35 cellular contexts compared by ENCODE assay signal in genomic region chr1:241840164-241840563, GRCh38.
"Had no signal": no experiment of that assay in that cellular context is flagged by ENCODE, and none has a peak within 500 bp of the region (broad histone marks: within the 10 kb centered on the region; RNA-seq: fewer than 3 reads in every experiment).

No MANE protein-coding gene starts in this region.

- H3K9me3 Mint-ChIP-seq: activated B cell treated with CpG ODN at 0.5 μM for 24 hours; activated CD8-positive, alpha-beta T cell treated with anti-CD3 and anti-CD28 coated beads for 36 hours; activated naive CD4-positive, alpha-beta T cell treated with anti-CD3 and anti-CD28 coated beads for 36 hours; activated naive CD4-positive, alpha-beta T cell treated with anti-CD3 and anti-CD28 coated beads, Interleukin-2, amount 50 U/mL, for 24 hours; activated naive CD8-positive, alpha-beta T cell treated with anti-CD3 and anti-CD28 coated beads for 36 hours; activated naive CD8-positive, alpha-beta T cell treated with anti-CD3 and anti-CD28 coated beads, Interleukin-2, amount 50 U/mL, for 24 hours; activated T-helper 1 cell treated with anti-CD3 and anti-CD28 coated beads, Interleukin-12 subunit alpha, Interleukin-12 subunit beta, Interleukin-2, Interleukin-4 antibody, amounts not matched to agents 30 ng/mL and 10 ng/mL and 1 ng/mL, durations not matched to agents 14 hours and 24 hours and 36 hours; activated T-helper 2 cell treated with anti-CD3 and anti-CD28 coated beads, Interferon-gamma antibody, Interleukin-2, Interleukin-4, amounts not matched to agents 10 μg/mL and 5 μg/mL and 100 μg/mL, durations not matched to agents 14 hours and 24 hours and 36 hours; brain; central memory CD8-positive, alpha-beta T cell; dendritic cell treated with granulocyte-macrophage colony-stimulating factor and Interleukin-4, amounts not matched to agents 40 ng/mL and 50 ng/mL, for 4 days; endodermal cell; T-helper 2 cell treated with Interferon-gamma antibody and Interleukin-4, amounts not matched to agents 5 μg/mL and 100 μg/mL, for 36 hours had no signal

- H3K36me3 Mint-ChIP-seq: activated naive CD4-positive, alpha-beta T cell treated with anti-CD3 and anti-CD28 coated beads, Interleukin-2, amount 50 U/mL, for 24 hours; activated naive CD8-positive, alpha-beta T cell treated with anti-CD3 and anti-CD28 coated beads for 36 hours; brain had no signal

- H3K9me3 ChIP-seq: adrenal gland, breast epithelium, gastroesophageal sphincter, heart right ventricle had no signal

- DNase-seq: activated B cell treated with CpG ODN at 0.5 μM for 24 hours; activated CD4-positive, alpha-beta T cell treated with anti-CD3 and anti-CD28 coated beads for 48 hours; activated CD4-positive, alpha-beta T cell treated with anti-CD3 and anti-CD28 coated beads, Interleukin-2, amount 50 U/mL, for 1 hour; activated CD4-positive, alpha-beta T cell treated with anti-CD3 and anti-CD28 coated beads, Interleukin-2, amount 50 U/mL, for 48 hours; activated CD8-positive, alpha-beta memory T cell treated with anti-CD3 and anti-CD28 coated beads for 24 hours; activated CD8-positive, alpha-beta T cell treated with anti-CD3 and anti-CD28 coated beads for 36 hours; activated effector memory CD4-positive, alpha-beta T cell treated with anti-CD3 and anti-CD28 coated beads, Interleukin-2, amount 50 U/mL, for 16 hours; activated naive CD4-positive, alpha-beta T cell treated with anti-CD3 and anti-CD28 coated beads for 36 hours; activated naive CD8-positive, alpha-beta T cell treated with anti-CD3 and anti-CD28 coated beads for 36 hours; activated naive CD8-positive, alpha-beta T cell treated with anti-CD3 and anti-CD28 coated beads, Interleukin-2, amount 50 U/mL, for 24 hours; activated T-cell treated with anti-CD3 and anti-CD28 coated beads, Interleukin-2, amount 50 U/mL, for 48 hours; adrenal gland; amygdala; aorta; dorsolateral prefrontal cortex; effector memory CD4-positive, alpha-beta T cell; endodermal cell; foreskin keratinocyte; heart right ventricle; T-helper 1 cell; T-helper 17 cell; T1000; WERI-Rb-1 had no signal

- H3K4me1 Mint-ChIP-seq: central memory CD8-positive, alpha-beta T cell; endodermal cell had no signal

- H3K4me1 ChIP-seq: adrenal gland, breast epithelium, gastroesophageal sphincter had no signal

- H3K4me3 ChIP-seq: adrenal gland, breast epithelium, coronary artery, dorsolateral prefrontal cortex, gastroesophageal sphincter, heart right ventricle had no signal

- H3K27me3 Mint-ChIP-seq: activated B cell treated with CpG ODN at 0.5 μM for 24 hours; dendritic cell treated with granulocyte-macrophage colony-stimulating factor and Interleukin-4, amounts not matched to agents 40 ng/mL and 50 ng/mL, for 4 days had no signal

- H3K27ac ChIP-seq: adrenal gland, breast epithelium, coronary artery, dorsolateral prefrontal cortex, foreskin keratinocyte, gastroesophageal sphincter, heart right ventricle, WERI-Rb-1 had no signal

- H3K27ac Mint-ChIP-seq: activated B cell treated with CpG ODN at 0.5 μM for 24 hours; activated CD8-positive, alpha-beta T cell treated with anti-CD3 and anti-CD28 coated beads for 36 hours; activated naive CD4-positive, alpha-beta T cell treated with anti-CD3 and anti-CD28 coated beads, Interleukin-2, amount 50 U/mL, for 24 hours; activated naive CD8-positive, alpha-beta T cell treated with anti-CD3 and anti-CD28 coated beads for 36 hours; activated naive CD8-positive, alpha-beta T cell treated with anti-CD3 and anti-CD28 coated beads, Interleukin-2, amount 50 U/mL, for 24 hours; activated T-helper 2 cell treated with anti-CD3 and anti-CD28 coated beads, Interferon-gamma antibody, Interleukin-2, Interleukin-4, amounts not matched to agents 10 μg/mL and 5 μg/mL and 100 μg/mL, durations not matched to agents 14 hours and 24 hours and 36 hours; brain; dendritic cell treated with granulocyte-macrophage colony-stimulating factor and Interleukin-4, amounts not matched to agents 40 ng/mL and 50 ng/mL, for 4 days; endodermal cell; T-helper 17 cell; T-helper 2 cell treated with Interferon-gamma antibody and Interleukin-4, amounts not matched to agents 5 μg/mL and 100 μg/mL, for 36 hours had no signal

- H3K4me3 Mint-ChIP-seq: activated B cell treated with CpG ODN at 0.5 μM for 24 hours; activated CD8-positive, alpha-beta T cell treated with anti-CD3 and anti-CD28 coated beads for 36 hours; activated naive CD4-positive, alpha-beta T cell treated with anti-CD3 and anti-CD28 coated beads for 36 hours; activated naive CD4-positive, alpha-beta T cell treated with anti-CD3 and anti-CD28 coated beads, Interleukin-2, amount 50 U/mL, for 24 hours; activated naive CD8-positive, alpha-beta T cell treated with anti-CD3 and anti-CD28 coated beads for 36 hours; activated naive CD8-positive, alpha-beta T cell treated with anti-CD3 and anti-CD28 coated beads, Interleukin-2, amount 50 U/mL, for 24 hours; activated T-helper 1 cell treated with anti-CD3 and anti-CD28 coated beads, Interleukin-12 subunit alpha, Interleukin-12 subunit beta, Interleukin-2, Interleukin-4 antibody, amounts not matched to agents 30 ng/mL and 10 ng/mL and 1 ng/mL, durations not matched to agents 14 hours and 24 hours and 36 hours; brain; central memory CD8-positive, alpha-beta T cell; dendritic cell treated with granulocyte-macrophage colony-stimulating factor and Interleukin-4, amounts not matched to agents 40 ng/mL and 50 ng/mL, for 4 days; endodermal cell; T-helper 17 cell; T-helper 2 cell treated with Interferon-gamma antibody and Interleukin-4, amounts not matched to agents 5 μg/mL and 100 μg/mL, for 36 hours had no signal

- H3K27me3 ChIP-seq: adrenal gland, breast epithelium, dorsolateral prefrontal cortex, foreskin keratinocyte had no signal

- H3K36me3 ChIP-seq: adrenal gland, breast epithelium, gastroesophageal sphincter, heart right ventricle, WERI-Rb-1 had no signal

- ATAC-seq: activated CD4-positive, CD25-positive, alpha-beta regulatory T cell treated with anti-CD3 and anti-CD28 coated beads, Interleukin-2, amount 50 U/mL, for 24 hours; esophagus mucosa; foreskin keratinocyte; gastroesophageal sphincter; heart right ventricle had no signal
